In the genomic region with DNA sequence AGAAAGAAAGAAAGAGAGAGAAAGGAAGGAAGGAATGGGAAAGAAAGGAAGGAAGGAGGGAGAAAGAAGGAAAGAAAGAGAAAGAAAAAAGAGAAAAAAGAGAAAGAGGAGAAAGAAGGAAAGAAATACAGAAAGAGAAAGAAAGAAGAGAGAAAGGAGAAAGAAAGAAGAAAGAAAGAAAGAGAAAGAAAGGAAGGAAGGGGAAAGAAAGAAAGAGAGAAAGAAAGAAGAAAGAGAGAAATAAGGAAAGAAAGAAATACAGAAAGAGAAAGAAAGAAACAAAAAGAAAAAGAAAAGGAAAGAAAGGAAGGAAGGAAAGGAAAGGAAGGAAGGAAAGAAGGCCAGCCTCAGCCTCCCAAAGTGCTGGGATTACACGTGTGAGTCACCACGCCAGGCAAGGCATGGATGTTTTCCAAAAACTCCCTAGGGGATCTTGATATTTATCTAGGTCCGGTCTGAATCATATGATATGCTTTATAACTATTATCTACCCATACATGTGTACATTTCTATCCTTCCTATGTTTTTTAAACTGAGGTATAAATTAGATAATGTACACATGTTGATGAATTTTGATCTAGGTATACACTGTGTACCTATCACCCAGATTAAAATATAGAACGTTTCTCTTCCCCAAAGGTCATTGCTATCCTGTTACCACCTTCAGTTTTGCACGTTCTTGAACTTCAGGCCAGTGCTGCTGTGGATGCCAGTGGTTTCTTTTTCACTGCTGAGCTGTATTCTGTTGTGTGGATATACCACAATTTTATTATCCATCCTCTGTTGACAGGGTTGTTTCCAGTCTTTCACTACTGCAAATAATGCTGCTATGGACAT, we compare ENCODE assay signal across 1 cellular context.
TF ChIP-seq lines count a peak whose summit lies in the region.

No MANE protein-coding gene starts in this region.

TF ChIP-seq in IMR-90, 13 proteins besides CTCF, POLR2A, EP300 and RAD21:
- TF ChIP-seq RCOR1 (IDR thresholded peaks at IDR 0.05; ENCODE audit: insufficient replicate concordance, low read length) (no peak), CEBPB (IDR thresholded peaks at IDR 0.05; ENCODE audit: low read depth, low read length) (no peak), SMC3 (IDR thresholded peaks at IDR 0.05; ENCODE audit: low read depth, low read length) (no peak), MAZ (IDR thresholded peaks at IDR 0.05; ENCODE audit: borderline replicate concordance, low read depth, low read length) (no peak), MXI1 (IDR thresholded peaks at IDR 0.05; ENCODE audit: borderline replicate concordance, low read depth, low read length) (no peak), USF2 (IDR thresholded peaks at IDR 0.05; ENCODE audit: low read depth, low read length) (no peak), CHD1 (IDR thresholded peaks at IDR 0.05; ENCODE audit: low read depth, low read length) (no peak), FOS (IDR thresholded peaks at IDR 0.05; ENCODE audit: low read depth, low read length) (no peak), NFE2L2 (IDR thresholded peaks at IDR 0.05; ENCODE audit: low read depth, low read length) (no peak), RFX5 (IDR thresholded peaks at IDR 0.05; ENCODE audit: low read depth, low read length) (no peak), MAFK (IDR thresholded peaks at IDR 0.05; ENCODE audit: low read depth, low read length) (no peak)
- TF ChIP-seq, protein P1, sequence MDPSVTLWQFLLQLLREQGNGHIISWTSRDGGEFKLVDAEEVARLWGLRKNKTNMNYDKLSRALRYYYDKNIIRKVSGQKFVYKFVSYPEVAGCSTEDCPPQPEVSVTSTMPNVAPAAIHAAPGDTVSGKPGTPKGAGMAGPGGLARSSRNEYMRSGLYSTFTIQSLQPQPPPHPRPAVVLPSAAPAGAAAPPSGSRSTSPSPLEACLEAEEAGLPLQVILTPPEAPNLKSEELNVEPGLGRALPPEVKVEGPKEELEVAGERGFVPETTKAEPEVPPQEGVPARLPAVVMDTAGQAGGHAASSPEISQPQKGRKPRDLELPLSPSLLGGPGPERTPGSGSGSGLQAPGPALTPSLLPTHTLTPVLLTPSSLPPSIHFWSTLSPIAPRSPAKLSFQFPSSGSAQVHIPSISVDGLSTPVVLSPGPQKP (IDR thresholded peaks at IDR 0.05; ENCODE audit: borderline replicate concordance, low read depth, low read length), result no peak
